In genomic region chr7:53607961-53608360, GRCh38 we compare ENCODE assay signal across 9 cellular contexts.
"Had no signal": no experiment of that assay in that cellular context is flagged by ENCODE, and none has a peak within 500 bp of the region (broad histone marks: within the 10 kb centered on the region; RNA-seq: fewer than 3 reads in every experiment).

No MANE protein-coding gene starts in this region.

- H3K4me2 ChIP-seq: GM23338 had no signal

- H3K4me3 ChIP-seq: GM23338, K562 had no signal

- FAIRE-seq: H1, H54, K562 had no signal

- DNase-seq: H9, HCEC 1CT, IMR-90, KG1 had no signal

- H3K27ac ChIP-seq: HL-60 had no signal

- ATAC-seq: GM23338, K562 had no signal
